Comparison of ENCODE assay signal across 29 cellular contexts in genomic region chr20:62289131-62289530, GRCh38.
"Had no signal": no experiment of that assay in that cellular context is flagged by ENCODE, and none has a peak within 500 bp of the region (broad histone marks: within the 10 kb centered on the region; RNA-seq: fewer than 3 reads in every experiment).

No MANE protein-coding gene starts in this region.

- H3K27ac Mint-ChIP-seq: nephron; neural progenitor cell; progenitor cell of endocrine pancreas; stimulated activated naive B cell treated with anti-CD40 and anti-IgM and Interleukin-4, amounts not matched to agents 10 μg/mL and 1 μg/mL and 100 μg/mL, for 72 hours had no signal

- H3K27ac ChIP-seq: left lung, lower lobe of right lung, neural progenitor cell, ovary, sigmoid colon, stomach, testis, thyroid gland, transverse colon, upper lobe of left lung, vagina had no signal

- FAIRE-seq: islet of Langerhans, kidney, small intestine had no signal

- DNase-seq: hypothalamus; immature natural killer cell; left colon; left lung; lower lobe of right lung; mammary epithelial cell; mesenchymal stem cell; naive thymus-derived CD8-positive, alpha-beta T cell; ovary; sigmoid colon; small intestine; stimulated activated CD4-positive, alpha-beta T cell treated with anti-CD3 and anti-CD28 coated beads, Interleukin-1b, Interleukin-23, amount 100 ng/mL, for 48 hours; stimulated activated CD4-positive, alpha-beta T cell treated with anti-CD3 and anti-CD28 coated beads, Interleukin-2, amount 100 ng/mL, for 48 hours; stimulated activated CD4-positive, alpha-beta T cell treated with anti-CD3 and anti-CD28 coated beads, Interleukin-4, amount 100 ng/mL, for 4 hours; stimulated activated CD8-positive, alpha-beta memory T cell treated with anti-CD3 and anti-CD28 coated beads, Interleukin-4, amount 100 ng/mL, for 48 hours; stimulated activated naive B cell treated with anti-CD40 and anti-IgM and Interleukin-4, amounts not matched to agents 10 μg/mL and 1 μg/mL and 100 μg/mL, for 72 hours; stimulated activated naive CD8-positive, alpha-beta T cell treated with anti-CD3 and anti-CD28 coated beads, Interleukin-15, Interleukin-2, amounts not matched to agents 100 U/mL and 50 U/mL, for 24 hours; stomach; testis; thyroid gland; transverse colon; upper lobe of left lung had no signal

- H3K27me3 ChIP-seq: left lung, neural progenitor cell, ovary, sigmoid colon, stomach, testis, thyroid gland, transverse colon, upper lobe of left lung, vagina had no signal

- H3K36me3 ChIP-seq: neural progenitor cell, ovary had no signal

- H3K9me3 ChIP-seq: left lung, lower lobe of right lung, ovary, sigmoid colon, stomach, testis, thyroid gland, transverse colon, upper lobe of left lung, vagina had no signal

- H3K9me3 Mint-ChIP-seq: immature natural killer cell; naive thymus-derived CD8-positive, alpha-beta T cell; nephron; neural progenitor cell; stimulated activated naive B cell treated with anti-CD40 and anti-IgM and Interleukin-4, amounts not matched to agents 10 μg/mL and 1 μg/mL and 100 μg/mL, for 72 hours had no signal

- H3K27me3 Mint-ChIP-seq: naive thymus-derived CD8-positive, alpha-beta T cell; progenitor cell of endocrine pancreas; stimulated activated naive B cell treated with anti-CD40 and anti-IgM and Interleukin-4, amounts not matched to agents 10 μg/mL and 1 μg/mL and 100 μg/mL, for 72 hours had no signal

- H3K4me3 Mint-ChIP-seq: immature natural killer cell; naive thymus-derived CD8-positive, alpha-beta T cell; nephron; neural progenitor cell; stimulated activated naive B cell treated with anti-CD40 and anti-IgM and Interleukin-4, amounts not matched to agents 10 μg/mL and 1 μg/mL and 100 μg/mL, for 72 hours had no signal

- H3K4me1 ChIP-seq: left lung, lower lobe of right lung, neural progenitor cell, sigmoid colon, stomach, transverse colon, upper lobe of left lung, vagina had no signal

- H2AFZ ChIP-seq: neural progenitor cell had no signal

- H3K9ac ChIP-seq: neural progenitor cell had no signal

- ATAC-seq: left colon; left lung; lower lobe of right lung; naive thymus-derived CD8-positive, alpha-beta T cell; right cardiac atrium; stimulated activated naive B cell treated with anti-CD40 and anti-IgM and Interleukin-4, amounts not matched to agents 10 μg/mL and 1 μg/mL and 100 μg/mL, for 72 hours; stimulated activated naive CD8-positive, alpha-beta T cell treated with anti-CD3 and anti-CD28 coated beads, Interleukin-15, Interleukin-2, amounts not matched to agents 100 U/mL and 50 U/mL, for 24 hours had no signal

- H3K4me3 ChIP-seq: left lung, lower lobe of right lung, neural progenitor cell, ovary, sigmoid colon, stomach, testis, thyroid gland, transverse colon, upper lobe of left lung, vagina had no signal

- H3K4me2 ChIP-seq: neural progenitor cell had no signal

- H3K4me1 Mint-ChIP-seq: nephron had no signal
